ENCODE assay signal across 1 cellular context in genomic region chr5:136631176-136631575, GRCh38.
TF ChIP-seq lines count a peak whose summit lies in the region.

No MANE protein-coding gene starts in this region.

TF ChIP-seq in H1, 55 proteins besides CTCF, POLR2A, EP300 and RAD21:
- TF ChIP-seq JUN (IDR thresholded peaks at IDR 0.05; ENCODE audit: low read depth, low read length), result no peak
- TF ChIP-seq SIN3A (conservative IDR thresholded peaks at IDR 0.05 in 1 of 2, IDR thresholded peaks at IDR 0.05 in 1 of 2; ENCODE audit: low read depth in 1 of 2, low read length in 2 of 2), result no peak
- TF ChIP-seq ASH2L (IDR thresholded peaks at IDR 0.05; ENCODE audit: low read length), result no peak
- TF ChIP-seq TCF12 (IDR thresholded peaks at IDR 0.05; ENCODE audit: low read depth, low read length), result no peak
- TF ChIP-seq KDM1A (IDR thresholded peaks at IDR 0.05; ENCODE audit: borderline replicate concordance, low read length), result no peak
- no peak for TF ChIP-seq ZNF274 (IDR thresholded peaks at IDR 0.05; ENCODE audit: borderline replicate concordance, extremely low read depth, low read length)
- TF ChIP-seq BCL11A (IDR thresholded peaks at IDR 0.05; ENCODE audit: low read depth in 2 of 2, low read length in 2 of 2), result no peak
- TF ChIP-seq, protein P1, sequence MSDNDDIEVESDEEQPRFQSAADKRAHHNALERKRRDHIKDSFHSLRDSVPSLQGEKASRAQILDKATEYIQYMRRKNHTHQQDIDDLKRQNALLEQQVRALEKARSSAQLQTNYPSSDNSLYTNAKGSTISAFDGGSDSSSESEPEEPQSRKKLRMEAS (IDR thresholded peaks at IDR 0.05), result no peak
- TF ChIP-seq YY1 (IDR thresholded peaks at IDR 0.05; ENCODE audit: low read depth, low read length), result no peak
- no peak for TF ChIP-seq SIX5 (IDR thresholded peaks at IDR 0.05; ENCODE audit: low read depth, low read length)
- no peak for TF ChIP-seq EGR1 (IDR thresholded peaks at IDR 0.05; ENCODE audit: borderline replicate concordance, low read depth, low read length)
- TF ChIP-seq MAFK (IDR thresholded peaks at IDR 0.05; ENCODE audit: low read depth, low read length), result no peak
- no peak for TF ChIP-seq EZH2 (IDR thresholded peaks at IDR 0.05; ENCODE audit: low read depth, low read length, severe bottlenecking)
- TF ChIP-seq SIRT6 (IDR thresholded peaks at IDR 0.05; ENCODE audit: low read length), result no peak
- TF ChIP-seq FOSL1 (IDR thresholded peaks at IDR 0.05; ENCODE audit: insufficient read depth, low read depth, low read length), result no peak
- no peak for TF ChIP-seq NRF1 (IDR thresholded peaks at IDR 0.05; ENCODE audit: low read depth, low read length)
